In the genomic region with DNA sequence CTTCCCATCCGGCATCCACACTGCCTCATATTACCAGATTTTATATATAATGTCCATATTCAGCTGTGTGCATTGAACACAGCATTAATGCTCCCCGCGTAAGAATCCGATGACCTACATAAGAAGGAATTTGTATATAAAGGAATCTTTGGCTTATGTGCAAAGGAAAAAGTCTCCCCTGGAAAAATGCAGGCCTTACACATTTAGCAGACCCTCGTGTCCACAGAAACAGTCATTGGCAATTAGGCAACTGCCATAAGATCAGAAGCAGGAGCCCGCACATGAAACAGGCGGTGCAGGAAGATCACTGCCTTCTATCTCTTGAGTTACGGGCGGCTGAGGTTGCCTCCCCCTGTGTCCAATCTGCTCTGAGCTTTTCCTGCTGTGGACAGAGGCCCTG, we compare ENCODE assay signal across 1 cellular context.
TF ChIP-seq lines count a peak whose summit lies in the region.

No MANE protein-coding gene starts in this region.

TF ChIP-seq in IMR-90, 13 proteins besides CTCF, POLR2A, EP300 and RAD21 (continued from another document):
- no peak for TF ChIP-seq CEBPB (IDR thresholded peaks at IDR 0.05; ENCODE audit: low read depth, low read length)
